6 cellular contexts compared by ENCODE assay signal in genomic region chr1:178180405-178180804, GRCh38.
"Had no signal": no experiment of that assay in that cellular context is flagged by ENCODE, and none has a peak within 500 bp of the region (broad histone marks: within the 10 kb centered on the region; RNA-seq: fewer than 3 reads in every experiment).

No MANE protein-coding gene starts in this region.

- ATAC-seq: HepG2, K562 had no signal

- H3K27ac ChIP-seq: HL-60 had no signal

- FAIRE-seq: HepG2, HTR-8/SVneo, K562 had no signal

- DNase-seq: IMR-90, KBM-7 had no signal

- H3K4me3 ChIP-seq: K562 had no signal
